In the genomic region with DNA sequence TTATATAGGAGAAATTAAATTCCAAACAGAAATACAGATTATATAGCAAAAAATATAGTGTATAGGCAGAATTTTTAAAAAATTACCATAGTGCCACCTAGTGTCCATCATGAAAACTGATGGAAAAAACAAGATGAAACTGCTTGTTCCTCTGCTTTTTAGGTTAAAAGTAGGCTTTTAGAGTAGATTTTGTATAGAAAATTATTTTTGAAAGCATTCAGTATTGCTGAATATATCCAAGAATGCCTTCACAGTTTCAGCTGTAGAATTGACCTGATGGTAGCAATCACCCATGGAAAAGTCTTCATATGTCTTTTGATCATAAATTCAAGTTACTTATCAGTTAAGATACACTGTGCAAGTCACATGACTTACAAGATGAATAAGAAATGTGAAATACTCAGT, we compare ENCODE assay signal across 9 cellular contexts. TPM values are rescaled to one million over a fixed set of nuclear protein-coding genes. Genes with fewer than 3 reads are reported as not detected.
DNase-seq lines count a peak whose midpoint lies in the region; ATAC-seq, FAIRE-seq and TF ChIP-seq lines count a peak whose summit lies in the region.
"Had no signal": no experiment of that assay in that cellular context is flagged by ENCODE, and none has a peak within 500 bp of the region (broad histone marks: within the 10 kb centered on the region; RNA-seq: fewer than 3 reads in every experiment).

No MANE protein-coding gene starts in this region.

- CTCF ChIA-PET in AG04449 (lab: Yijun Ruan, JAX): interaction anchor here (0.8 to 12.3 kb wide), 27 partner anchors 13 to 1666 kb away, joined by 3 to 194 read pairs (median 4); no protein-coding TSS in a partner anchor

- peaks cover 17% of the 10 kb centered on the region for H3K4me1 Mint-ChIP-seq in T-helper 2 cell treated with Interferon-gamma antibody and Interleukin-4, amounts not matched to agents 5 μg/mL and 100 μg/mL, for 36 hours (ENCODE audit: low read depth)

- H3K36me3 Mint-ChIP-seq in T-helper 2 cell treated with Interferon-gamma antibody and Interleukin-4, amounts not matched to agents 5 μg/mL and 100 μg/mL, for 36 hours (ENCODE audit: low read depth): peaks cover 45% of the 10 kb centered on the region

- H3K4me3 Mint-ChIP-seq in T-helper 2 cell treated with Interferon-gamma antibody and Interleukin-4, amounts not matched to agents 5 μg/mL and 100 μg/mL, for 36 hours: no peak overlapping the region
- H3K4me3 Mint-ChIP-seq: T-helper 1 cell treated with Interleukin-12 subunit alpha and Interleukin-12 subunit beta and Interleukin-4 antibody, amounts not matched to agents 30 μg/mL and 1 μg/mL, for 36 hours had no signal

- H3K9me3 Mint-ChIP-seq in T-helper 2 cell treated with Interferon-gamma antibody and Interleukin-4, amounts not matched to agents 5 μg/mL and 100 μg/mL, for 36 hours: peaks cover 5% of the 10 kb centered on the region

- FAIRE-seq in GM12891 (lab: Jason Lieb, UNC) (peak; percentile 54), islet of Langerhans (lab: Jason Lieb, UNC) (peak; percentile 98)

- no peaks in the 10 kb centered on the region for H3K27me3 Mint-ChIP-seq in T-helper 2 cell treated with Interferon-gamma antibody and Interleukin-4, amounts not matched to agents 5 μg/mL and 100 μg/mL, for 36 hours (ENCODE audit: low read depth)

- no peak for DNase-seq in AG04449 (ENCODE audit: low read depth, low spot score)
- no peak for DNase-seq in GM12891 (ENCODE audit: insufficient read length, low spot score)
- no peak for DNase-seq in T-helper 2 cell treated with Interferon-gamma antibody and Interleukin-4, amounts not matched to agents 5 μg/mL and 100 μg/mL, for 36 hours (ENCODE audit: low spot score)
- no peak for DNase-seq in activated T-cell treated with anti-CD3 and anti-CD28 coated beads, Interleukin-2, amount 50 U/mL, for 1 hour
- no peak for DNase-seq in NCI-H82 treated with DMSO at 0.1 percent for 48 hours (lab: John Stamatoyannopoulos, UW; ENCODE audit: unreplicated experiment)

- no peak overlapping the region for H3K4me3 ChIP-seq in AG04449 (ENCODE audit: low read depth, low read length)
- H3K4me3 ChIP-seq in WI38 (ENCODE audit: low read depth, low read length): no peak overlapping the region

- POLR2A ChIA-PET in AG04449 (lab: Yijun Ruan, JAX): no interaction called here

- ATAC-seq in HG03520 (IDR thresholded peaks at IDR 0.05; ENCODE audit: unreplicated experiment): no peak

- H3K27ac Mint-ChIP-seq in T-helper 2 cell treated with Interferon-gamma antibody and Interleukin-4, amounts not matched to agents 5 μg/mL and 100 μg/mL, for 36 hours: no peak overlapping the region
- H3K27ac Mint-ChIP-seq: T-helper 1 cell treated with Interleukin-12 subunit alpha and Interleukin-12 subunit beta and Interleukin-4 antibody, amounts not matched to agents 30 μg/mL and 1 μg/mL, for 36 hours had no signal

- peak; percentile 6 for TF ChIP-seq CTCF in AG04449 (IDR thresholded peaks at IDR 0.05; ENCODE audit: insufficient read depth, low read length, missing control alignments)
- TF ChIP-seq CTCF in WI38 (IDR thresholded peaks at IDR 0.05; ENCODE audit: low read depth, low read length): peak; percentile 24; the same call in 1 of the 2 replicates

- TF ChIP-seq POLR2A in GM12891 (IDR thresholded peaks at IDR 0.05; ENCODE audit: low read depth, low read length): no peak

TF ChIP-seq in GM12891, 5 proteins besides CTCF, POLR2A, EP300 and RAD21:
- no peak for TF ChIP-seq PAX5 (IDR thresholded peaks at IDR 0.05; ENCODE audit: insufficient read depth, low read length, severe bottlenecking)
- no peak for TF ChIP-seq TAF1 (IDR thresholded peaks at IDR 0.05; ENCODE audit: low read depth, low read length)
- no peak for TF ChIP-seq POLR2AphosphoS5 (IDR thresholded peaks at IDR 0.05; ENCODE audit: low read depth, low read length)
- no peak for TF ChIP-seq POU2F2 (IDR thresholded peaks at IDR 0.05; ENCODE audit: low read depth, low read length)
- no peak for TF ChIP-seq SPI1 (IDR thresholded peaks at IDR 0.05; ENCODE audit: low read depth, low read length)
TF ChIP-seq in GM12891: peak in this region for 0.

RNA-seq across cellular contexts. Expression of a gene that starts 19.7 kb away (rescaled TPM):
- polyA plus RNA-seq in GM12891 (2012; ENCODE audit: low read depth, missing spikeins): 29.5 TPM

RNA-seq across cellular contexts. Expression of a gene that starts 21.0 kb away (rescaled TPM):
- polyA plus RNA-seq in GM12891 (2012; ENCODE audit: low read depth, missing spikeins): 0.10 TPM
